ENCODE assay signal across 16 cellular contexts in genomic region chr16:73231379-73231778, GRCh38.
"Had no signal": no experiment of that assay in that cellular context is flagged by ENCODE, and none has a peak within 500 bp of the region (broad histone marks: within the 10 kb centered on the region; RNA-seq: fewer than 3 reads in every experiment).

No MANE protein-coding gene starts in this region.

- H3K4me2 ChIP-seq: smooth muscle cell had no signal

- ATAC-seq: gastrocnemius medialis; heart right ventricle; left lobe of liver; mucosa of descending colon; naive thymus-derived CD8-positive, alpha-beta T cell; right cardiac atrium had no signal

- H3K4me1 Mint-ChIP-seq: naive thymus-derived CD8-positive, alpha-beta T cell had no signal

- H3K27me3 ChIP-seq: gastrocnemius medialis, neutrophil had no signal

- H3K27ac Mint-ChIP-seq: naive thymus-derived CD8-positive, alpha-beta T cell had no signal

- H3K36me3 ChIP-seq: esophagus muscularis mucosa, gastrocnemius medialis, heart right ventricle, neutrophil had no signal

- H3K36me3 Mint-ChIP-seq: naive thymus-derived CD8-positive, alpha-beta T cell had no signal

- H3K4me3 ChIP-seq: coronary artery, esophagus muscularis mucosa, mucosa of descending colon, smooth muscle cell had no signal

- H3K27me3 Mint-ChIP-seq: naive thymus-derived CD8-positive, alpha-beta T cell had no signal

- H3K4me3 Mint-ChIP-seq: naive thymus-derived CD8-positive, alpha-beta T cell had no signal

- H3K9me3 ChIP-seq: esophagus muscularis mucosa, gastrocnemius medialis, heart right ventricle, mucosa of descending colon, neutrophil had no signal

- H3K27ac ChIP-seq: coronary artery, epithelial cell of prostate, esophagus muscularis mucosa, gastrocnemius medialis, neutrophil had no signal

- DNase-seq: effector CD8-positive, alpha-beta T cell; gastrocnemius medialis; islet precursor cell; mammary epithelial cell; naive thymus-derived CD8-positive, alpha-beta T cell; stimulated activated CD4-positive, alpha-beta T cell treated with anti-CD3 and anti-CD28 coated beads, Interleukin-2, amount 100 ng/mL, for 48 hours; stimulated activated naive CD4-positive, alpha-beta T cell treated with Interleukin-2 at 50 U/mL for 16 hours had no signal
